In genomic region chr15:42919308-42919707, GRCh38 we compare ENCODE assay signal across 9 cellular contexts. TPM values are rescaled to one million over a fixed set of nuclear protein-coding genes. Genes with fewer than 3 reads are reported as not detected.
DNase-seq lines count a peak whose midpoint lies in the region; ATAC-seq and TF ChIP-seq lines count a peak whose summit lies in the region.
"Had no signal": no experiment of that assay in that cellular context is flagged by ENCODE, and none has a peak within 500 bp of the region (broad histone marks: within the 10 kb centered on the region; RNA-seq: fewer than 3 reads in every experiment).

No MANE protein-coding gene starts in this region.

- H3K27me3 ChIP-seq in heart left ventricle (no peaks in the 10 kb centered on the region), uterus (no peaks in the 10 kb centered on the region)

- peak overlapping the region in 10 of 12 donors; percentile 67 to 98 (median 94) for H3K4me3 ChIP-seq in heart left ventricle
- peak overlapping the region in 1 of 2 donors; percentile 97 for H3K4me3 ChIP-seq in uterus

- no peak for ATAC-seq in heart left ventricle
- ATAC-seq in Right ventricle myocardium inferior = no peak
- ATAC-seq in activated naive CD8-positive, alpha-beta T cell treated with anti-CD3 and anti-CD28 coated beads, Interleukin-2, amount 50 U/mL, for 24 hours = no peak
- no peak for ATAC-seq in GM21390 (IDR thresholded peaks at IDR 0.05; ENCODE audit: unreplicated experiment)

- 39 to 46% (median 41%) methylated on average over 2 of the region's 2 CpGs for WGBS in heart left ventricle, 4 donors

- DNase-seq in heart left ventricle (no peak), Right ventricle myocardium inferior (ENCODE audit: missing footprints) (no peak), lung microvascular endothelial cell (ENCODE audit: low read depth in 2 of 2) (peak; percentile 3 to 40), uterus (no peak), nucleus accumbens (lab: John Stamatoyannopoulos, UW) (no peak)
- DNase-seq in activated naive CD8-positive, alpha-beta T cell treated with anti-CD3 and anti-CD28 coated beads, Interleukin-2, amount 50 U/mL, for 24 hours = no peak
- DNase-seq in activated CD4-positive, alpha-beta T cell treated with anti-CD3 and anti-CD28 coated beads, Interleukin-2, amount 50 U/mL, for 1 hour = no peak
- DNase-seq: NCI-H187 treated with DMSO at 0.1 percent for 48 hours had no signal

- peaks cover 1% of the 10 kb centered on the region for H3K36me3 Mint-ChIP-seq in activated naive CD8-positive, alpha-beta T cell treated with anti-CD3 and anti-CD28 coated beads, Interleukin-2, amount 50 U/mL, for 24 hours (ENCODE audit: low read depth)

- no peaks in the 10 kb centered on the region for H3K9me3 ChIP-seq in heart left ventricle
- H3K9me3 ChIP-seq in uterus = no peaks in the 10 kb centered on the region

- H3K36me3 ChIP-seq in heart left ventricle (no peaks in the 10 kb centered on the region), uterus (no peaks in the 10 kb centered on the region)

- intact Hi-C loops in heart left ventricle (cut with DNase I) (loop anchor here in 1 of 10 donors (10.0 kb wide), 1 partner anchor 55 kb away; no protein-coding TSS in a partner anchor), Right ventricle myocardium inferior (cut with DNase I) (no loop called here), uterus (cut with DNase I; ENCODE audit: low total_unique reads) (no loop called here)

- H3K4me1 Mint-ChIP-seq in activated naive CD8-positive, alpha-beta T cell treated with anti-CD3 and anti-CD28 coated beads, Interleukin-2, amount 50 U/mL, for 24 hours = peaks cover 42% of the 10 kb centered on the region

- H3K27ac ChIP-seq in heart left ventricle = peak overlapping the region in 7 of 12 donors; percentile 86 to 93 (median 90)
- H3K27ac ChIP-seq in uterus = peak overlapping the region; percentile 87 to 91

- no peaks in the 10 kb centered on the region for H3K9me3 Mint-ChIP-seq in activated naive CD8-positive, alpha-beta T cell treated with anti-CD3 and anti-CD28 coated beads, Interleukin-2, amount 50 U/mL, for 24 hours

- H3K4me1 ChIP-seq in heart left ventricle = peaks cover 0 to 55% (median 18%) of the 10 kb centered on the region in 12 donors
- H3K4me1 ChIP-seq in uterus = no peaks in the 10 kb centered on the region

- TF ChIP-seq POLR2A in heart left ventricle (IDR thresholded peaks at IDR 0.05) (no peak), uterus (IDR thresholded peaks at IDR 0.05) (no peak)

- TF ChIP-seq CTCF in heart left ventricle (IDR thresholded peaks at IDR 0.05) (no peak), uterus (IDR thresholded peaks at IDR 0.05) (no peak)

- H3K27me3 Mint-ChIP-seq in activated naive CD8-positive, alpha-beta T cell treated with anti-CD3 and anti-CD28 coated beads, Interleukin-2, amount 50 U/mL, for 24 hours = no peaks in the 10 kb centered on the region

- H3K4me3 Mint-ChIP-seq in activated naive CD8-positive, alpha-beta T cell treated with anti-CD3 and anti-CD28 coated beads, Interleukin-2, amount 50 U/mL, for 24 hours = peak overlapping the region; percentile 88

- H3K27ac Mint-ChIP-seq in activated naive CD8-positive, alpha-beta T cell treated with anti-CD3 and anti-CD28 coated beads, Interleukin-2, amount 50 U/mL, for 24 hours = no peak overlapping the region

RNA-seq across cellular contexts. Expression of gene TTBK2, which starts 1.3 kb away (rescaled TPM):
- total RNA-seq in heart left ventricle (10 to 100 TPM; 15.1 to 27.9 (median 21.5) TPM), Right ventricle myocardium inferior (20.6 TPM), lung microvascular endothelial cell (7.2 and 9.9 TPM in 2 replicates), uterus (10 to 100 TPM in 3 of 4 donors, 1 to 10 TPM in 1; 5.9 to 32.3 (median 20.6) TPM)
- 1 to 10 TPM; 4.9 to 7.7 TPM for polyA plus RNA-seq in heart left ventricle

Comparison
In these comparisons a context has a peak if more than half of its experiments do, and no peak if none do; other contexts are left out.
1. DNase-seq: peak in lung microvascular endothelial cell (2 of 2); none in heart left ventricle (0 of 5), Right ventricle myocardium inferior (single experiment), activated naive CD8-positive, alpha-beta T cell treated with anti-CD3 and anti-CD28 coated beads, Interleukin-2, amount 50 U/mL, for 24 hours (single experiment), uterus (0 of 2), nucleus accumbens (0 of 56) and activated CD4-positive, alpha-beta T cell treated with anti-CD3 and anti-CD28 coated beads, Interleukin-2, amount 50 U/mL, for 1 hour (single experiment).